In genomic region chr12:104974626-104975290, GRCh38 we compare ENCODE assay signal across 10 cellular contexts. TPM values are rescaled to one million over a fixed set of nuclear protein-coding genes. Genes with fewer than 3 reads are reported as not detected.
DNase-seq lines count a peak whose midpoint lies in the region; ATAC-seq lines count a peak whose summit lies in the region.
"Had no signal": no experiment of that assay in that cellular context is flagged by ENCODE, and none has a peak within 500 bp of the region (broad histone marks: within the 10 kb centered on the region; RNA-seq: fewer than 3 reads in every experiment).

No MANE protein-coding gene starts in this region.

- H3K4me2 ChIP-seq in mesenchymal stem cell (ENCODE audit: low read length, poor library complexity, severe bottlenecking) (no peak overlapping the region), neuronal stem cell (ENCODE audit: insufficient read depth, low read length, poor library complexity, severe bottlenecking) (no peak overlapping the region)
- H3K4me2 ChIP-seq: KMS-11 had no signal

- H3K9ac ChIP-seq in mesenchymal stem cell (ENCODE audit: low read length) (no peak overlapping the region), neuronal stem cell (ENCODE audit: low read depth, low read length, poor library complexity) (no peak overlapping the region)
- H3K9ac ChIP-seq: KMS-11, parathyroid adenoma had no signal

- DNase-seq in NOMO-1 treated with dmso at 0.1 percent for 144 hours (lab: John Stamatoyannopoulos, UW; ENCODE audit: unreplicated experiment) (peak; percentile 88), mesenchymal stem cell (peak; percentile 30), neuronal stem cell (ENCODE audit: low spot score) (no peak), HK-2 (ENCODE audit: unreplicated experiment) (no peak), NCI-H446 treated with DMSO at 0.1 percent for 48 hours (lab: John Stamatoyannopoulos, UW) (no peak), SHP77 treated with DMSO at 0.1 percent for 48 hours (lab: John Stamatoyannopoulos, UW) (no peak)

- no peaks in the 10 kb centered on the region for H3K79me1 ChIP-seq in mesenchymal stem cell (replicated peaks; ENCODE audit: low read length, poor library complexity, severe bottlenecking)
- no peaks in the 10 kb centered on the region for H3K79me1 ChIP-seq in neuronal stem cell (ENCODE audit: low read depth, low read length)

- H4K91ac ChIP-seq in mesenchymal stem cell (ENCODE audit: low read length): no peak overlapping the region
- no peak overlapping the region for H4K91ac ChIP-seq in neuronal stem cell (ENCODE audit: low read depth, low read length, poor library complexity)

- H2BK12ac ChIP-seq in mesenchymal stem cell (ENCODE audit: low read length in 2 of 2) (no peak overlapping the region), neuronal stem cell (ENCODE audit: low read length) (no peak overlapping the region)

- H3K23ac ChIP-seq in mesenchymal stem cell (ENCODE audit: low read length in 2 of 2) (no peak overlapping the region), neuronal stem cell (ENCODE audit: low read depth, low read length, poor library complexity) (no peak overlapping the region)

- H2BK15ac ChIP-seq in mesenchymal stem cell (ENCODE audit: low read depth, poor library complexity, severe bottlenecking): no peak overlapping the region
- no peak overlapping the region for H2BK15ac ChIP-seq in neuronal stem cell (ENCODE audit: low read length)

- H3K4me1 ChIP-seq in mesenchymal stem cell (ENCODE audit: control insufficient read depth, insufficient read depth, low read depth, low read length) (no peaks in the 10 kb centered on the region), neuronal stem cell (ENCODE audit: control insufficient read depth in 2 of 2, insufficient read depth in 1 of 2, low read depth in 1 of 2, low read length in 2 of 2) (no peaks in the 10 kb centered on the region)
- H3K4me1 ChIP-seq: parathyroid adenoma had no signal

- H3K36me3 ChIP-seq in mesenchymal stem cell (ENCODE audit: control insufficient read depth in 1 of 2, insufficient read depth in 2 of 2, low read depth in 1 of 2, low read length in 2 of 2) (no peaks in the 10 kb centered on the region), neuronal stem cell (replicated peaks in 1 of 2; ENCODE audit: control insufficient read depth in 2 of 2, insufficient read depth in 2 of 2, low read length in 2 of 2) (no peaks in the 10 kb centered on the region)

- no peak overlapping the region for H3K27ac ChIP-seq in mesenchymal stem cell (ENCODE audit: low read length, poor library complexity, severe bottlenecking)
- H3K27ac ChIP-seq in neuronal stem cell (replicated peaks; ENCODE audit: low read length): no peak overlapping the region
- H3K27ac ChIP-seq: KMS-11, parathyroid adenoma had no signal

- H2BK5ac ChIP-seq in mesenchymal stem cell (ENCODE audit: low read depth, low read length, poor library complexity, severe bottlenecking) (no peak overlapping the region), neuronal stem cell (ENCODE audit: low read length) (no peak overlapping the region)

- H2BK120ac ChIP-seq in mesenchymal stem cell (ENCODE audit: low read depth, low read length) (no peak overlapping the region), neuronal stem cell (ENCODE audit: low read depth, low read length) (no peak overlapping the region)

- peak; percentile 96 for ATAC-seq in GM18870 (IDR thresholded peaks at IDR 0.05; ENCODE audit: unreplicated experiment)
- ATAC-seq in HG02798 (IDR thresholded peaks at IDR 0.05; ENCODE audit: poor library complexity, unreplicated experiment): peak; percentile 98

- H2AFZ ChIP-seq in mesenchymal stem cell (ENCODE audit: low read depth, low read length): no peak overlapping the region
- H2AFZ ChIP-seq in neuronal stem cell (ENCODE audit: low read length): no peak overlapping the region
- H2AFZ ChIP-seq: parathyroid adenoma had no signal

- H3K14ac ChIP-seq in mesenchymal stem cell (ENCODE audit: low read length in 2 of 2) (no peak overlapping the region), neuronal stem cell (ENCODE audit: low read length) (no peak overlapping the region)

- H2AK5ac ChIP-seq in mesenchymal stem cell (ENCODE audit: low read length, severe bottlenecking) (no peak overlapping the region), neuronal stem cell (ENCODE audit: low read depth, low read length) (no peak overlapping the region)

- H3K4me3 ChIP-seq in mesenchymal stem cell (ENCODE audit: insufficient read depth in 1 of 2, low read depth in 1 of 2, low read length in 2 of 2) (no peak overlapping the region), neuronal stem cell (ENCODE audit: low read length in 2 of 2) (no peak overlapping the region)

- 83% methylated on average over 7 of the region's 7 CpGs for WGBS in mesenchymal stem cell
- no CpG with 5 or more reads among the region's 7 CpGs for WGBS in neuronal stem cell (ENCODE audit: extremely low coverage in 2 of 2, insufficient read length in 2 of 2, insufficient replicate concordance in 1 of 2), 2 donors

- peaks cover 0 to 3% of the 10 kb centered on the region in 2 experiments for H3K27me3 ChIP-seq in mesenchymal stem cell (ENCODE audit: control insufficient read depth in 1 of 2, insufficient read depth in 1 of 2, low read length in 2 of 2)
- H3K27me3 ChIP-seq in neuronal stem cell (ENCODE audit: control insufficient read depth in 3 of 3, insufficient read depth in 3 of 3, low read depth in 1 of 3, low read length in 3 of 3): peaks cover 0 to 19% (median 0%) of the 10 kb centered on the region in 3 experiments

- H3K4ac ChIP-seq in mesenchymal stem cell (ENCODE audit: low read depth in 1 of 2, low read length in 2 of 2): no peak overlapping the region
- no peak overlapping the region for H3K4ac ChIP-seq in neuronal stem cell (ENCODE audit: low read length)

- H4K8ac ChIP-seq in mesenchymal stem cell (ENCODE audit: low read length) (no peak overlapping the region), neuronal stem cell (ENCODE audit: low read depth, low read length) (no peak overlapping the region)

- H3K9me3 ChIP-seq in mesenchymal stem cell (ENCODE audit: control insufficient read depth, low read length) (no peaks in the 10 kb centered on the region), neuronal stem cell (replicated peaks in 1 of 2; ENCODE audit: control insufficient read depth in 2 of 2, insufficient read depth in 1 of 2, low read depth in 1 of 2, low read length in 2 of 2) (no peaks in the 10 kb centered on the region)

- no peak overlapping the region for H3K18ac ChIP-seq in mesenchymal stem cell (ENCODE audit: low read depth in 1 of 2, low read length in 2 of 2)
- no peak overlapping the region for H3K18ac ChIP-seq in neuronal stem cell (ENCODE audit: low read length)

RNA-seq across cellular contexts. Expression of gene NOPCHAP1, which starts 11.4 kb away (rescaled TPM):
- 20.3 TPM for polyA plus RNA-seq in mesenchymal stem cell (2013, experiment 1 of 2)
- polyA plus RNA-seq in mesenchymal stem cell (2013, experiment 2 of 2): 21.5 TPM
- polyA plus RNA-seq in neuronal stem cell (2013, experiment 1 of 2): 17.8 TPM
- polyA plus RNA-seq in neuronal stem cell (2013, experiment 2 of 2): 20.3 TPM

RNA-seq across cellular contexts. Expression of gene SLC41A2, which starts 16.7 kb away (rescaled TPM):
- polyA plus RNA-seq in mesenchymal stem cell (2013, experiment 1 of 2): 11.9 TPM
- 12.1 TPM for polyA plus RNA-seq in mesenchymal stem cell (2013, experiment 2 of 2)
- 0.71 TPM for polyA plus RNA-seq in neuronal stem cell (2013, experiment 1 of 2)
- polyA plus RNA-seq in neuronal stem cell (2013, experiment 2 of 2): 0.80 TPM

Comparison
In these comparisons a context has a peak if more than half of its experiments do, and no peak if none do; other contexts are left out.
1. DNase-seq: peak in NOMO-1 treated with dmso at 0.1 percent for 144 hours (single experiment) and mesenchymal stem cell (single experiment); none in neuronal stem cell (single experiment), HK-2 (single experiment), NCI-H446 treated with DMSO at 0.1 percent for 48 hours (single experiment) and SHP77 treated with DMSO at 0.1 percent for 48 hours (single experiment).